Comparison of ENCODE assay signal across 1 cellular context in the genomic region with DNA sequence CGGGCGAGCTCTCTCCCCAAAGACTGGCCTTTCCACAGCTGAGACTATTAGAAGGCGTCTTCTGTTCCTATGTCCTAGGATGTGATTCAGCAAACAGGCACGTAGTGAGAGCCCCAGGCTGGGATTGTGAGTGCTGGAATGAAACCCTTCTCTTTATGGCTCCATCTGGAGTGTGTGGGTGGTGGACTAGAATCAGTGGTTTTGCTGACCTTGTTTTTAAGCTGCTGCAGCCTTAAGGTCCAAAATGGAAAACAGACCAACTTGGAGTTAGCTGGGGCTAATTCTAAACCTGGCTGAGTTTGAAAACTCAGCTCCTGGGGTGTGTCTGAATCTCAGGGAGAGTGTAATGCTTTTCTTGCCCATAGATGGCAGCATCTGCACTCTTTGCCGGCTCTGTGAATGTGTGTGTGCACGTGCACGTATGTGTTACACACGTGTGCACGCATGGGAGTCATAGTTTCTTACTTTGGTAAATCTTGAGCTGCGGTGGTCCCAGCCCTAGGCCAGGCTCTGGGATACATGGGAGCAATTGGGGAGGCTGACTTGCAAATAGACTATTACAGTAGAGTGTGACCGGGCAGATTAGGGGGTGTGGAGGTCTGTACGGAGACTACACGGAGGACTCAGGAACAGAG.
TF ChIP-seq lines count a peak whose summit lies in the region.

No MANE protein-coding gene starts in this region.

TF ChIP-seq in HepG2, 621 proteins besides CTCF, POLR2A, EP300 and RAD21 (continued from another document and continues in another):
- TF ChIP-seq, protein P1, sequence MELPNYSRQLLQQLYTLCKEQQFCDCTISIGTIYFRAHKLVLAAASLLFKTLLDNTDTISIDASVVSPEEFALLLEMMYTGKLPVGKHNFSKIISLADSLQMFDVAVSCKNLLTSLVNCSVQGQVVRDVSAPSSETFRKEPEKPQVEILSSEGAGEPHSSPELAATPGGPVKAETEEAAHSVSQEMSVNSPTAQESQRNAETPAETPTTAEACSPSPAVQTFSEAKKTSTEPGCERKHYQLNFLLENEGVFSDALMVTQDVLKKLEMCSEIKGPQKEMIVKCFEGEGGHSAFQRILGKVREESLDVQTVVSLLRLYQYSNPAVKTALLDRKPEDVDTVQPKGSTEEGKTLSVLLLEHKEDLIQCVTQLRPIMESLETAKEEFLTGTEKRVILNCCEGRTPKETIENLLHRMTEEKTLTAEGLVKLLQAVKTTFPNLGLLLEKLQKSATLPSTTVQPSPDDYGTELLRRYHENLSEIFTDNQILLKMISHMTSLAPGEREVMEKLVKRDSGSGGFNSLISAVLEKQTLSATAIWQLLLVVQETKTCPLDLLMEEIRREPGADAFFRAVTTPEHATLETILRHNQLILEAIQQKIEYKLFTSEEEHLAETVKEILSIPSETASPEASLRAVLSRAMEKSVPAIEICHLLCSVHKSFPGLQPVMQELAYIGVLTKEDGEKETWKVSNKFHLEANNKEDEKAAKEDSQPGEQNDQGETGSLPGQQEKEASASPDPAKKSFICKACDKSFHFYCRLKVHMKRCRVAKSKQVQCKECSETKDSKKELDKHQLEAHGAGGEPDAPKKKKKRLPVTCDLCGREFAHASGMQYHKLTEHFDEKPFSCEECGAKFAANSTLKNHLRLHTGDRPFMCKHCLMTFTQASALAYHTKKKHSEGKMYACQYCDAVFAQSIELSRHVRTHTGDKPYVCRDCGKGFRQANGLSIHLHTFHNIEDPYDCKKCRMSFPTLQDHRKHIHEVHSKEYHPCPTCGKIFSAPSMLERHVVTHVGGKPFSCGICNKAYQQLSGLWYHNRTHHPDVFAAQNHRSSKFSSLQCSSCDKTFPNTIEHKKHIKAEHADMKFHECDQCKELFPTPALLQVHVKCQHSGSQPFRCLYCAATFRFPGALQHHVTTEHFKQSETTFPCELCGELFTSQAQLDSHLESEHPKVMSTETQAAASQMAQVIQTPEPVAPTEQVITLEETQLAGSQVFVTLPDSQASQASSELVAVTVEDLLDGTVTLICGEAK (IDR thresholded peaks at IDR 0.05), result no peak
- TF ChIP-seq, protein P1 (CRISPR knock-in tag; IDR thresholded peaks at IDR 0.05), result peak; percentile 30; the same call in 1 of the 2 replicates
- TF ChIP-seq PAWR (CRISPR knock-in tag; IDR thresholded peaks at IDR 0.05; ENCODE audit: borderline replicate concordance) (no peak), ZNF317 (CRISPR knock-in tag; IDR thresholded peaks at IDR 0.05) (no peak), ZBTB20 (CRISPR knock-in tag; IDR thresholded peaks at IDR 0.05; ENCODE audit: borderline replicate concordance, low read depth) (peak; percentile 63; the same call in 1 of the 2 replicates), STAG1 (CRISPR knock-in tag; IDR thresholded peaks at IDR 0.05) (peak; percentile 82), RFX1 (IDR thresholded peaks at IDR 0.05) (no peak), ZNF225 (CRISPR knock-in tag; IDR thresholded peaks at IDR 0.05) (no peak), ZNF30 (CRISPR knock-in tag; IDR thresholded peaks at IDR 0.05) (no peak), ZSCAN29 (CRISPR knock-in tag; conservative IDR thresholded peaks at IDR 0.05) (no peak), XRCC5 (optimal IDR thresholded peaks at IDR 0.05; ENCODE audit: low read length) (no peak), POGZ (CRISPR knock-in tag; IDR thresholded peaks at IDR 0.05) (no peak), HNRNPH1 (optimal IDR thresholded peaks at IDR 0.05; ENCODE audit: low read depth, low read length) (no peak), KDM3A (CRISPR knock-in tag; IDR thresholded peaks at IDR 0.05; ENCODE audit: low read depth) (no peak), SMC3 (IDR thresholded peaks at IDR 0.05; ENCODE audit: low read length) (peak; percentile 69; the same call in 1 of the 2 replicates), NFKB2 (CRISPR knock-in tag; IDR thresholded peaks at IDR 0.05; ENCODE audit: borderline replicate concordance) (no peak), ZNF678 (CRISPR knock-in tag; IDR thresholded peaks at IDR 0.05) (no peak), FOXJ3 (CRISPR knock-in tag; IDR thresholded peaks at IDR 0.05; ENCODE audit: borderline replicate concordance) (no peak)
- TF ChIP-seq, protein P2, sequence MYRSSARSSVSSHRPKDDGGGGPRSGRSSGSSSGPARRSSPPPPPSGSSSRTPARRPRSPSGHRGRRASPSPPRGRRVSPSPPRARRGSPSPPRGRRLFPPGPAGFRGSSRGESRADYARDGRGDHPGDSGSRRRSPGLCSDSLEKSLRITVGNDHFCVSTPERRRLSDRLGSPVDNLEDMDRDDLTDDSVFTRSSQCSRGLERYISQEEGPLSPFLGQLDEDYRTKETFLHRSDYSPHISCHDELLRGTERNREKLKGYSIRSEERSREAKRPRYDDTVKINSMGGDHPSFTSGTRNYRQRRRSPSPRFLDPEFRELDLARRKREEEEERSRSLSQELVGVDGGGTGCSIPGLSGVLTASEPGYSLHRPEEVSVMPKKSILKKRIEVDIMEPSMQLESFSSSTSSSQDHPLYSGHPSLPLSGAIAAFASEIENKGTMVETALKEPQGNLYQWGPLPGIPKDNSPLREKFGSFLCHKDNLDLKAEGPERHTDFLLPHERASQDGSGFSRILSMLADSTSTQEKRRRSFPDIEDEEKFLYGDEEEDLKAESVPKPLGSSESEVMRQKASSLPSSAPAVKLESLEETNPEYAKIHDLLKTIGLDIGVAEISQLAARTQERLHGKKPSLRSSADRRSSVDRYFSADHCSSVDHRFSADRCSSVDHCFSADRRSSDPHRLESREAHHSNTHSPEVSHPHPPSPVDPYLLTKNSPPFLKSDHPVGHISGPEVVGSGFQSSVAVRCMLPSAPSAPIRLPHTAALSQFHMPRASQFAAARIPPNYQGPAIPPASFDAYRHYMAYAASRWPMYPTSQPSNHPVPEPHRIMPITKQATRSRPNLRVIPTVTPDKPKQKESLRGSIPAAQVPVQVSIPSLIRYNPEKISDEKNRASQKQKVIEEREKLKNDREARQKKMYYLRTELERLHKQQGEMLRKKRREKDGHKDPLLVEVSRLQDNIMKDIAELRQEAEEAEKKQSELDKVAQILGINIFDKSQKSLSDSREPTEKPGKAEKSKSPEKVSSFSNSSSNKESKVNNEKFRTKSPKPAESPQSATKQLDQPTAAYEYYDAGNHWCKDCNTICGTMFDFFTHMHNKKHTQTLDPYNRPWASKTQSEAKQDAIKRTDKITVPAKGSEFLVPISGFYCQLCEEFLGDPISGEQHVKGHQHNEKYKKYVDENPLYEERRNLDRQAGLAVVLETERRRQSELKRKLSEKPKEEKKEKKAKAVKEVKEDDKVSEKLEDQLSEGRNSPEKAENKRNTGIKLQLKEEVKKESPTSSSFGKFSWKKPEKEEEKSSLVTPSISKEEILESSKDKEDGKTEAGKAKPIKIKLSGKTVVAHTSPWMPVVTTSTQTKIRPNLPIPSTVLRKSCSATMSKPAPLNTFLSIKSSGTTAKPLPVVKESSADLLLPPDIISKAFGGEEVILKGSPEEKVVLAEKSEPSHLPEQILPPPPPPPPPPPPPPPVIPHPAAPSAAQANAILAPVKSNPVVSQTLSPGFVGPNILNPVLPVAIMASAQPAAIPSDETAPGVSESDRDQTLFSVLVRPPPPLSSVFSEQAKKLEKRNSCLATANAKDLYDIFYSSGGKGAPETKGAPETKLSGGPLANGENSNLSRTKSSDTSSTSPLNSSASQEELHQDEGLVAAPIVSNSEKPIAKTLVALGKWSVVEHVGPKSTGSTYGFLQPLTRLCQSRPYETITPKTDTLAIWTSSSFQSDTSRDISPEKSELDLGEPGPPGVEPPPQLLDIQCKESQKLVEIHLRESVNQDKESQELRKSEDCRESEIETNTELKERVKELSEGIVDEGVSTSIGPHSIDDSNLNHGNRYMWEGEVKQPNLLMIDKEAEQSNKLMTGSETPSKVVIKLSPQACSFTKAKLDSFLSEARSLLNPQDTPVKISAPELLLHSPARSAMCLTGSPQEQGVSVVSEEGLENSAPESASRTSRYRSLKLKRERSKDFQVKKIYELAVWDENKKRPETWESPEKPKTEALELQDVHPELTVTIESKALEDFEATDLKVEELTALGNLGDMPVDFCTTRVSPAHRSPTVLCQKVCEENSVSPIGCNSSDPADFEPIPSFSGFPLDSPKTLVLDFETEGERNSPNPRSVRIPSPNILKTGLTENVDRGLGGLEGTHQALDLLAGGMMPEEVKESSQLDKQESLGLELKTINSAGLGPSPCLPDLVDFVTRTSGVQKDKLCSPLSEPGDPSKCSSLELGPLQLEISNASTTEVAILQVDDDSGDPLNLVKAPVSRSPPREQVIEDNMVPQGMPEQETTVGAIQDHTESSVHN (CRISPR knock-in tag; IDR thresholded peaks at IDR 0.05), result no peak
- TF ChIP-seq, protein P3, sequence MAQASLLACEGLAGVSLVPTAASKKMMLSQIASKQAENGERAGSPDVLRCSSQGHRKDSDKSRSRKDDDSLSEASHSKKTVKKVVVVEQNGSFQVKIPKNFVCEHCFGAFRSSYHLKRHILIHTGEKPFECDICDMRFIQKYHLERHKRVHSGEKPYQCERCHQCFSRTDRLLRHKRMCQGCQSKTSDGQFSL (CRISPR knock-in tag; IDR thresholded peaks at IDR 0.05), result no peak
- TF ChIP-seq, protein P4, sequence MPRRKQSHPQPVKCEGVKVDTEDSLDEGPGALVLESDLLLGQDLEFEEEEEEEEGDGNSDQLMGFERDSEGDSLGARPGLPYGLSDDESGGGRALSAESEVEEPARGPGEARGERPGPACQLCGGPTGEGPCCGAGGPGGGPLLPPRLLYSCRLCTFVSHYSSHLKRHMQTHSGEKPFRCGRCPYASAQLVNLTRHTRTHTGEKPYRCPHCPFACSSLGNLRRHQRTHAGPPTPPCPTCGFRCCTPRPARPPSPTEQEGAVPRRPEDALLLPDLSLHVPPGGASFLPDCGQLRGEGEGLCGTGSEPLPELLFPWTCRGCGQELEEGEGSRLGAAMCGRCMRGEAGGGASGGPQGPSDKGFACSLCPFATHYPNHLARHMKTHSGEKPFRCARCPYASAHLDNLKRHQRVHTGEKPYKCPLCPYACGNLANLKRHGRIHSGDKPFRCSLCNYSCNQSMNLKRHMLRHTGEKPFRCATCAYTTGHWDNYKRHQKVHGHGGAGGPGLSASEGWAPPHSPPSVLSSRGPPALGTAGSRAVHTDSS (CRISPR knock-in tag; conservative IDR thresholded peaks at IDR 0.05), result no peak
- TF ChIP-seq, protein P5, sequence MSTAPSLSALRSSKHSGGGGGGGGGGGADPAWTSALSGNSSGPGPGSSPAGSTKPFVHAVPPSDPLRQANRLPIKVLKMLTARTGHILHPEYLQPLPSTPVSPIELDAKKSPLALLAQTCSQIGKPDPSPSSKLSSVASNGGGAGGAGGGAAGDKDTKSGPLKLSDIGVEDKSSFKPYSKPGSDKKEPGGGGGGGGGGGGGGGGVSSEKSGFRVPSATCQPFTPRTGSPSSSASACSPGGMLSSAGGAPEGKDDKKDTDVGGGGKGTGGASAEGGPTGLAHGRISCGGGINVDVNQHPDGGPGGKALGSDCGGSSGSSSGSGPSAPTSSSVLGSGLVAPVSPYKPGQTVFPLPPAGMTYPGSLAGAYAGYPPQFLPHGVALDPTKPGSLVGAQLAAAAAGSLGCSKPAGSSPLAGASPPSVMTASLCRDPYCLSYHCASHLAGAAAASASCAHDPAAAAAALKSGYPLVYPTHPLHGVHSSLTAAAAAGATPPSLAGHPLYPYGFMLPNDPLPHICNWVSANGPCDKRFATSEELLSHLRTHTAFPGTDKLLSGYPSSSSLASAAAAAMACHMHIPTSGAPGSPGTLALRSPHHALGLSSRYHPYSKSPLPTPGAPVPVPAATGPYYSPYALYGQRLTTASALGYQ (CRISPR knock-in tag; IDR thresholded peaks at IDR 0.05), result no peak
- TF ChIP-seq, protein P6, sequence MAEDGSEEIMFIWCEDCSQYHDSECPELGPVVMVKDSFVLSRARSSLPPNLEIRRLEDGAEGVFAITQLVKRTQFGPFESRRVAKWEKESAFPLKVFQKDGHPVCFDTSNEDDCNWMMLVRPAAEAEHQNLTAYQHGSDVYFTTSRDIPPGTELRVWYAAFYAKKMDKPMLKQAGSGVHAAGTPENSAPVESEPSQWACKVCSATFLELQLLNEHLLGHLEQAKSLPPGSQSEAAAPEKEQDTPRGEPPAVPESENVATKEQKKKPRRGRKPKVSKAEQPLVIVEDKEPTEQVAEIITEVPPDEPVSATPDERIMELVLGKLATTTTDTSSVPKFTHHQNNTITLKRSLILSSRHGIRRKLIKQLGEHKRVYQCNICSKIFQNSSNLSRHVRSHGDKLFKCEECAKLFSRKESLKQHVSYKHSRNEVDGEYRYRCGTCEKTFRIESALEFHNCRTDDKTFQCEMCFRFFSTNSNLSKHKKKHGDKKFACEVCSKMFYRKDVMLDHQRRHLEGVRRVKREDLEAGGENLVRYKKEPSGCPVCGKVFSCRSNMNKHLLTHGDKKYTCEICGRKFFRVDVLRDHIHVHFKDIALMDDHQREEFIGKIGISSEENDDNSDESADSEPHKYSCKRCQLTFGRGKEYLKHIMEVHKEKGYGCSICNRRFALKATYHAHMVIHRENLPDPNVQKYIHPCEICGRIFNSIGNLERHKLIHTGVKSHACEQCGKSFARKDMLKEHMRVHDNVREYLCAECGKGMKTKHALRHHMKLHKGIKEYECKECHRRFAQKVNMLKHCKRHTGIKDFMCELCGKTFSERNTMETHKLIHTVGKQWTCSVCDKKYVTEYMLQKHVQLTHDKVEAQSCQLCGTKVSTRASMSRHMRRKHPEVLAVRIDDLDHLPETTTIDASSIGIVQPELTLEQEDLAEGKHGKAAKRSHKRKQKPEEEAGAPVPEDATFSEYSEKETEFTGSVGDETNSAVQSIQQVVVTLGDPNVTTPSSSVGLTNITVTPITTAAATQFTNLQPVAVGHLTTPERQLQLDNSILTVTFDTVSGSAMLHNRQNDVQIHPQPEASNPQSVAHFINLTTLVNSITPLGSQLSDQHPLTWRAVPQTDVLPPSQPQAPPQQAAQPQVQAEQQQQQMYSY (CRISPR knock-in tag; IDR thresholded peaks at IDR 0.05), result no peak
